ENCODE assay signal across 11 cellular contexts in the genomic region with DNA sequence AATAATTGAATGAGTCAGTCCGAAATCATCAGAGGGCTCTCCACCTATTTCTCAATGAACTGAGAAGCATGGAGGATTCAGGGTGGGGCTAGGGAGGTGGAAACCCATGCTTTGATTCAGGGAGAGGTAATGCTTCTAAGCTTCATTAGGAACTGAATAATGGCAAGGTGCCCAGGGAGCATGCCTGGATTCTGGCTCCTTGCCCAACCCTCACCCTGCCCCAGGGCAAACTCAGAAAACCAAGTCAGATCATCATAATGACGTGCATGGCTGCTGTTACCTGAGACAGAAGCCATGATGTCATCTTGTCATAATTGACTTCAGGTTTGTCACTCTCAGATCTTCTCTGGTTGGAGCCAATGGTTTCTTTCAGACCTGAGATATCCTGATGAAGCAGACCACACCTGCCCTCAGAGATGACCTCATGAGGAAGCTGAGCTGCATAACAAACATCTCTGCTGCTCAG.
DNase-seq lines count a peak whose midpoint lies in the region; ATAC-seq and TF ChIP-seq lines count a peak whose summit lies in the region.
"Had no signal": no experiment of that assay in that cellular context is flagged by ENCODE, and none has a peak within 500 bp of the region (broad histone marks: within the 10 kb centered on the region; RNA-seq: fewer than 3 reads in every experiment).

No MANE protein-coding gene starts in this region.

- no peaks in the 10 kb centered on the region for H3K9me3 Mint-ChIP-seq in naive thymus-derived CD8-positive, alpha-beta T cell

- no peak overlapping the region for H3K4me3 Mint-ChIP-seq in naive thymus-derived CD8-positive, alpha-beta T cell

- H3K36me3 ChIP-seq in MG63 (no peaks in the 10 kb centered on the region), left lung (no peaks in the 10 kb centered on the region), ovary (no peaks in the 10 kb centered on the region)
- H3K36me3 ChIP-seq: neutrophil had no signal

- whole genome bisulfite sequencing in ovary, 3 donors: 75 to 85% (median 84%) methylated on average over 2 of the region's 2 CpGs

- H3K9me3 ChIP-seq in MG63: no peaks in the 10 kb centered on the region; the same call in 1 of the 2 replicates
- H3K9me3 ChIP-seq in left lung: no peaks in the 10 kb centered on the region
- H3K9me3 ChIP-seq in ovary: no peaks in the 10 kb centered on the region
- H3K9me3 ChIP-seq: neutrophil had no signal

- no peak overlapping the region for H3K4me3 ChIP-seq in MG63
- H3K4me3 ChIP-seq in left lung: no peak overlapping the region
- no peak overlapping the region for H3K4me3 ChIP-seq in ovary
- H3K4me3 ChIP-seq: GM12878 had no signal

- TF ChIP-seq POLR2A in ovary (IDR thresholded peaks at IDR 0.05): no peak

- POLR2A ChIA-PET in naive thymus-derived CD8-positive, alpha-beta T cell (lab: Charles Lee): no interaction called here

- intact Hi-C loops in left lung (cut with DNase I): no loop called here
- intact Hi-C loops in ovary (cut with DNase I): no loop called here

- peak; percentile 18 for DNase-seq in DMS53 treated with DMSO at 0.1 percent for 48 hours (lab: John Stamatoyannopoulos, UW; ENCODE audit: unreplicated experiment)
- DNase-seq in MG63: peak; percentile 65
- peak; percentile 70 for DNase-seq in SW480 (ENCODE audit: low spot score)
- no peak for DNase-seq in left lung
- DNase-seq in RKO (ENCODE audit: low spot score): no peak
- DNase-seq in naive thymus-derived CD8-positive, alpha-beta T cell: no peak
- DNase-seq in ovary: no peak
- DNase-seq: stimulated activated naive CD4-positive, alpha-beta T cell treated with Interleukin-2 at 50 U/mL for 16 hours had no signal

- TF ChIP-seq EP300 in ovary (IDR thresholded peaks at IDR 0.05): no peak

- H3K36me3 Mint-ChIP-seq in naive thymus-derived CD8-positive, alpha-beta T cell: no peaks in the 10 kb centered on the region

- TF ChIP-seq CTCF in left lung (IDR thresholded peaks at IDR 0.05) (no peak), ovary (IDR thresholded peaks at IDR 0.05) (no peak)

- H3K27ac Mint-ChIP-seq in naive thymus-derived CD8-positive, alpha-beta T cell: no peak overlapping the region

- ATAC-seq in left lung (peak; percentile 41), HG02623 (IDR thresholded peaks at IDR 0.05; ENCODE audit: unreplicated experiment) (no peak)
- no peak for ATAC-seq in naive thymus-derived CD8-positive, alpha-beta T cell
- ATAC-seq: GM12878 had no signal

- H3K27me3 Mint-ChIP-seq in naive thymus-derived CD8-positive, alpha-beta T cell: peaks cover 0 to 10% (median 3%) of the 10 kb centered on the region in 5 donors

- H3K4me1 ChIP-seq in left lung (no peaks in the 10 kb centered on the region), ovary (ENCODE audit: insufficient read depth) (no peaks in the 10 kb centered on the region)

- H3K27ac ChIP-seq in left lung: no peak overlapping the region
- H3K27ac ChIP-seq in ovary: no peak overlapping the region
- H3K27ac ChIP-seq: neutrophil had no signal

- H3K4me1 Mint-ChIP-seq in naive thymus-derived CD8-positive, alpha-beta T cell: peaks cover 0 to 2% (median 0%) of the 10 kb centered on the region in 4 donors

- H3K27me3 ChIP-seq in MG63 (no peaks in the 10 kb centered on the region), left lung (no peaks in the 10 kb centered on the region), ovary (no peaks in the 10 kb centered on the region)
- H3K27me3 ChIP-seq: neutrophil had no signal

Comparison
In these comparisons a context has a peak if more than half of its experiments do, and no peak if none do; other contexts are left out.
1. DNase-seq: peak in DMS53 treated with DMSO at 0.1 percent for 48 hours (single experiment), MG63 (single experiment) and SW480 (single experiment); none in left lung (0 of 2), RKO (single experiment), naive thymus-derived CD8-positive, alpha-beta T cell (0 of 10) and ovary (0 of 5).